Comparison of ENCODE assay signal across 29 cellular contexts in genomic region chr19:13877303-13877702, GRCh38. TPM values are rescaled to one million over a fixed set of nuclear protein-coding genes. Genes with fewer than 3 reads are reported as not detected.
"Had no signal": no experiment of that assay in that cellular context is flagged by ENCODE, and none has a peak within 500 bp of the region (broad histone marks: within the 10 kb centered on the region; RNA-seq: fewer than 3 reads in every experiment).

No MANE protein-coding gene starts in this region.

- H3K27ac Mint-ChIP-seq: immature natural killer cell; naive B cell; nephron; neural progenitor cell; stimulated activated memory B cell treated with anti-CD40 and anti-IgM and Interleukin-4, amounts not matched to agents 10 μg/mL and 1 μg/mL and 100 μg/mL, for 72 hours had no signal

- H3K36me3 Mint-ChIP-seq: immature natural killer cell; naive B cell; neural progenitor cell; stimulated activated memory B cell treated with anti-CD40 and anti-IgM and Interleukin-4, amounts not matched to agents 10 μg/mL and 1 μg/mL and 100 μg/mL, for 72 hours had no signal

- H3K9me3 Mint-ChIP-seq: immature natural killer cell; naive B cell; nephron; neural progenitor cell; stimulated activated memory B cell treated with anti-CD40 and anti-IgM and Interleukin-4, amounts not matched to agents 10 μg/mL and 1 μg/mL and 100 μg/mL, for 72 hours had no signal

- H3K4me3 ChIP-seq: dorsolateral prefrontal cortex, lower lobe of right lung, mucosa of descending colon, neural progenitor cell, ovary, psoas muscle, skin epidermis, spleen, thoracic aorta, tibial nerve, upper lobe of right lung, uterus had no signal

- H3K9me3 ChIP-seq: lower lobe of right lung, mucosa of descending colon, ovary, psoas muscle, spleen, thoracic aorta, tibial nerve, upper lobe of right lung, uterus had no signal

- ATAC-seq: left ventricle myocardium superior; lower lobe of right lung; mucosa of descending colon; psoas muscle; right cardiac atrium; stimulated activated memory B cell treated with anti-CD40 and anti-IgM and Interleukin-4, amounts not matched to agents 10 μg/mL and 1 μg/mL and 100 μg/mL, for 72 hours; stimulated activated naive CD8-positive, alpha-beta T cell treated with anti-CD3 and anti-CD28 coated beads, Interleukin-15, Interleukin-2, amounts not matched to agents 100 U/mL and 50 U/mL, for 24 hours; upper lobe of right lung had no signal

- H3K4me3 Mint-ChIP-seq: immature natural killer cell; naive B cell; nephron; neural progenitor cell; stimulated activated memory B cell treated with anti-CD40 and anti-IgM and Interleukin-4, amounts not matched to agents 10 μg/mL and 1 μg/mL and 100 μg/mL, for 72 hours had no signal

- H3K27ac ChIP-seq: dorsolateral prefrontal cortex, lower lobe of right lung, neural progenitor cell, ovary, psoas muscle, skin epidermis, spleen, thoracic aorta, tibial nerve, upper lobe of right lung, uterus had no signal

- H3K9ac ChIP-seq: neural progenitor cell had no signal

- H3K4me2 ChIP-seq: neural progenitor cell had no signal

- H3K36me3 ChIP-seq: lower lobe of right lung, neural progenitor cell, ovary, spleen, thoracic aorta, tibial nerve, upper lobe of right lung, uterus had no signal

- H3K27me3 ChIP-seq: dorsolateral prefrontal cortex, ovary, upper lobe of right lung had no signal

- DNase-seq: dorsolateral prefrontal cortex; effector CD4-positive, alpha-beta T cell; hypothalamus; immature natural killer cell; islet precursor cell; kidney glomerular epithelial cell; left ventricle myocardium superior; lower lobe of right lung; mucosa of descending colon; naive B cell; nucleus accumbens; ovary; psoas muscle; right cardiac atrium; spleen; stimulated activated CD4-positive, alpha-beta T cell treated with anti-CD3 and anti-CD28 coated beads, Interleukin-4, amount 100 ng/mL, for 4 hours; stimulated activated naive CD8-positive, alpha-beta T cell treated with anti-CD3 and anti-CD28 coated beads, Interleukin-15, Interleukin-2, amounts not matched to agents 100 U/mL and 50 U/mL, for 24 hours; substantia nigra; upper lobe of right lung; uterus had no signal

RNA-seq across cellular contexts. Expression of gene NANOS3, which starts 0.4 kb away (rescaled TPM):
- total RNA-seq: fibroblast of villous mesenchyme, psoas muscle, renal cortical epithelial cell, spleen, thoracic aorta, tibial nerve, upper lobe of right lung had no signal
- polyA plus RNA-seq: esophagus, immature natural killer cell, psoas muscle had no signal
